ENCODE assay signal across 8 cellular contexts in genomic region chrX:12955882-12956703, GRCh38. TPM values are rescaled to one million over a fixed set of nuclear protein-coding genes. Genes with fewer than 3 reads are reported as not detected.
A peak's percentile ranks its signal among the peaks of the same experiment; 100 is the strongest.
DNase-seq lines count a peak whose midpoint lies in the region; ATAC-seq, FAIRE-seq and TF ChIP-seq lines count a peak whose summit lies in the region.

No MANE protein-coding gene starts in this region.

- H3K4me3 Mint-ChIP-seq in astrocyte (ENCODE audit: unreplicated experiment), result no peak overlapping the region

- H2AFZ ChIP-seq in SU-DHL-6 (ENCODE audit: low read depth, low read length, severe bottlenecking) (no peak overlapping the region), astrocyte (ENCODE audit: low read depth, low read length) (peak overlapping the region; percentile 68)

- H3K79me2 ChIP-seq in SU-DHL-6 (ENCODE audit: insufficient read depth, low read length) (no peaks in the 10 kb centered on the region), astrocyte (ENCODE audit: insufficient read depth, low read length) (no peaks in the 10 kb centered on the region)

- DNase-seq in ACHN, result peak; percentile 77
- DNase-seq in astrocyte (ENCODE audit: low read depth), result peak; percentile 74
- DNase-seq in left kidney (ENCODE audit: low read depth, low spot score), result peak; percentile 7
- peak; percentile 62 for DNase-seq in stimulated activated naive CD4-positive, alpha-beta T cell treated with Interleukin-2 at 50 U/mL for 16 hours (lab: John Stamatoyannopoulos, UW)
- no peak for DNase-seq in 8988T

- H3K4me3 ChIP-seq in SU-DHL-6 (ENCODE audit: insufficient read depth, low read length, poor library complexity, severe bottlenecking) (peak overlapping the region; percentile 54), astrocyte (ENCODE audit: insufficient read depth, low read depth, low read length) (peak overlapping the region; percentile 10)

- H3K4me1 Mint-ChIP-seq in astrocyte (ENCODE audit: low read depth, unreplicated experiment), result peaks cover 12% of the 10 kb centered on the region

- H3K9ac ChIP-seq in SU-DHL-6 (ENCODE audit: low read length) (peak overlapping the region; percentile 77), astrocyte (ENCODE audit: low read length) (peak overlapping the region; percentile 77)

- in situ Hi-C loops in ACHN (cut with HindIII; ENCODE audit: low pct_ligation_motif_present, low pct_unique_long_range_greater_than_20kb, low sequenced_read_pairs), result no loop called here

- no peaks in the 10 kb centered on the region for H3K27me3 Mint-ChIP-seq in astrocyte (ENCODE audit: low read depth, unreplicated experiment)

- no peak for TF ChIP-seq CTCF in SU-DHL-6 (IDR thresholded peaks at IDR 0.05; ENCODE audit: insufficient read depth, low read length, poor library complexity, severe bottlenecking)
- TF ChIP-seq CTCF in astrocyte (IDR thresholded peaks at IDR 0.05; ENCODE audit: insufficient read depth, low read depth, low read length), result no peak

- H4K20me1 ChIP-seq in SU-DHL-6 (ENCODE audit: low read depth, low read length) (no peaks in the 10 kb centered on the region), astrocyte (ENCODE audit: insufficient read depth, low read length) (no peaks in the 10 kb centered on the region)

- TF ChIP-seq POLR2A in GM19193 (IDR thresholded peaks at IDR 0.05; ENCODE audit: extremely low read depth, insufficient read depth, insufficient read length), result peak; percentile 66

- FAIRE-seq in astrocyte (lab: Jason Lieb, UNC), result peak; percentile 89

- peak overlapping the region; percentile 100 for H3K27ac ChIP-seq in SU-DHL-6 (ENCODE audit: low read depth, low read length)
- H3K27ac ChIP-seq in astrocyte (ENCODE audit: low read depth, low read length), result peak overlapping the region; percentile 93

- H3K27me3 ChIP-seq in SU-DHL-6 (ENCODE audit: low read length), result no peaks in the 10 kb centered on the region
- H3K27me3 ChIP-seq in astrocyte (ENCODE audit: insufficient read depth, low read length), result no peaks in the 10 kb centered on the region

- H3K9me2 ChIP-seq in SU-DHL-6 (replicated peaks; ENCODE audit: insufficient read depth, low read length), result no peaks in the 10 kb centered on the region

- no peaks in the 10 kb centered on the region for H3K36me3 ChIP-seq in SU-DHL-6 (ENCODE audit: low read length)
- H3K36me3 ChIP-seq in astrocyte (ENCODE audit: insufficient read depth, low read length), result no peaks in the 10 kb centered on the region

- H3K4me1 ChIP-seq in astrocyte (ENCODE audit: insufficient read depth, low read length), result peaks cover 14% of the 10 kb centered on the region

- no peaks in the 10 kb centered on the region for H3K36me3 Mint-ChIP-seq in astrocyte (ENCODE audit: low read depth, unreplicated experiment)

- H3K9me3 ChIP-seq in SU-DHL-6 (ENCODE audit: insufficient read depth, low read length) (no peaks in the 10 kb centered on the region), astrocyte (ENCODE audit: insufficient read depth, low read depth, low read length) (no peaks in the 10 kb centered on the region)

- ATAC-seq in HG03442 (IDR thresholded peaks at IDR 0.05; ENCODE audit: unreplicated experiment), result peak; percentile 40

- peaks cover 63% of the 10 kb centered on the region for H3F3A ChIP-seq in SU-DHL-6 (ENCODE audit: insufficient read depth)

- H3K27ac Mint-ChIP-seq in astrocyte (ENCODE audit: unreplicated experiment), result peak overlapping the region; percentile 98

- H3K9me3 Mint-ChIP-seq in astrocyte (ENCODE audit: unreplicated experiment), result no peaks in the 10 kb centered on the region

- peak overlapping the region; percentile 82 for H3K4me2 ChIP-seq in SU-DHL-6 (ENCODE audit: low read depth, low read length, poor library complexity, severe bottlenecking)
- H3K4me2 ChIP-seq in astrocyte (ENCODE audit: low read length), result peak overlapping the region; percentile 63

RNA-seq across cellular contexts. Expression of gene TMSB4X, which starts 18.8 kb away (rescaled TPM):
- total RNA-seq in astrocyte, result 3,722 and 4,388 TPM in 2 replicates

RNA-seq across cellular contexts. Expression of gene TLR8, which starts 49.7 kb away (rescaled TPM):
- total RNA-seq in astrocyte, result not detected in 2 replicates
